Comparison of ENCODE assay signal across 1 cellular context in genomic region chr6:11098009-11098408, GRCh38.
TF ChIP-seq lines count a peak whose summit lies in the region.

No MANE protein-coding gene starts in this region.

TF ChIP-seq in HepG2, 621 proteins besides CTCF, POLR2A, EP300 and RAD21:
- 0 out of 2 replicates have a peak, but pooled peaks have one; percentile 3 for TF ChIP-seq FOXA3 (CRISPR knock-in tag; IDR thresholded peaks at IDR 0.05)
- no peak for TF ChIP-seq ZSCAN21 (CRISPR knock-in tag; IDR thresholded peaks at IDR 0.05; ENCODE audit: borderline replicate concordance)
- TF ChIP-seq SAP130 (CRISPR knock-in tag; IDR thresholded peaks at IDR 0.05; ENCODE audit: low read depth), result peak; percentile 32; the same call in 1 of the 2 replicates
- TF ChIP-seq PHF5A (CRISPR knock-in tag; IDR thresholded peaks at IDR 0.05; ENCODE audit: low read depth, unreplicated experiment), result no peak
- TF ChIP-seq TEAD3 (CRISPR knock-in tag; optimal IDR thresholded peaks at IDR 0.05; ENCODE audit: borderline replicate concordance), result peak; percentile 23
- TF ChIP-seq AKAP8 (CRISPR knock-in tag; IDR thresholded peaks at IDR 0.05), result no peak
- 0 out of 2 replicates have a peak, but pooled peaks have one; percentile 25 for TF ChIP-seq ELF3 (CRISPR knock-in tag; IDR thresholded peaks at IDR 0.05)
- peak; percentile 66 for TF ChIP-seq HNF4A (CRISPR knock-in tag; IDR thresholded peaks at IDR 0.05)
- TF ChIP-seq RARA (CRISPR knock-in tag; IDR thresholded peaks at IDR 0.05), result peak; percentile 31; the same call in 1 of the 2 replicates
- 0 out of 2 replicates have a peak, but pooled peaks have one; percentile 22 for TF ChIP-seq ZBTB25 (CRISPR knock-in tag; IDR thresholded peaks at IDR 0.05)
- peak; percentile 26; the same call in 1 of the 2 replicates for TF ChIP-seq ARID5B (CRISPR knock-in tag; IDR thresholded peaks at IDR 0.05)
